ENCODE assay signal across 13 cellular contexts in the genomic region with DNA sequence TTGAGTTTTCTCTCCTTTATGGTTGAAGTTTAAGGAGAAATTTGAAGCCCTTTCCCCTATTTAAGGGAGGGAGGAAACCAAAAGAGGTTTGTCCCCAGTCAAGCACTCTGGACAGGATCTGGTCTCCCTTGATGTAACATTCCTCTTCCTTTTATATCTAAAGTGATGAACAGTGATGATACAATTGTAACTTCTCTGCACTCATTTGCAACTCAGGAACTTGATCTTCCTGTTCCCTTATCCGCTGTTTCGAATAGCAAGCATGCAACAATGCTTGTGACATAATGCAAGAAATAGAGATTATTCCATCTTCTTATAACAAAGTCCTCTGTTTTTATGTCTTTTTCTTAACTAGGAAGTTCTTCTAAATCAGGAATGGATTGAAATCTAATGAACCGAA.
"Had no signal": no experiment of that assay in that cellular context is flagged by ENCODE, and none has a peak within 500 bp of the region (broad histone marks: within the 10 kb centered on the region; RNA-seq: fewer than 3 reads in every experiment).

No MANE protein-coding gene starts in this region.

- DNase-seq: activated effector memory CD4-positive, alpha-beta T cell treated with Interleukin-2 at 50 U/mL for 16 hours; activated T-cell treated with anti-CD3 and anti-CD28 coated beads, Interleukin-2, amount 50 U/mL, for 24 hours; amniotic stem cell; body of pancreas; cortex of kidney; mesenchymal stem cell; stimulated activated CD4-positive, alpha-beta T cell treated with anti-CD3 and anti-CD28 coated beads, Interleukin-4, amount 100 ng/mL, for 4 hours; stomach had no signal

- H3K4me3 ChIP-seq: body of pancreas, hepatocyte, stomach, thoracic aorta had no signal

- H3K9me3 Mint-ChIP-seq: activated naive CD4-positive, alpha-beta T cell treated with anti-CD3 and anti-CD28 coated beads, Interleukin-2, amount 50 U/mL, for 24 hours; activated T-cell treated with anti-CD3 and anti-CD28 coated beads, Interleukin-2, amount 50 U/mL, for 24 hours; central memory CD8-positive, alpha-beta T cell had no signal

- H3K27me3 Mint-ChIP-seq: activated naive CD4-positive, alpha-beta T cell treated with anti-CD3 and anti-CD28 coated beads, Interleukin-2, amount 50 U/mL, for 24 hours; activated T-cell treated with anti-CD3 and anti-CD28 coated beads, Interleukin-2, amount 50 U/mL, for 24 hours; central memory CD8-positive, alpha-beta T cell had no signal

- H3K27ac ChIP-seq: body of pancreas, hepatocyte, thoracic aorta had no signal

- H3K4me1 ChIP-seq: body of pancreas, stomach had no signal

- H3K4me1 Mint-ChIP-seq: central memory CD8-positive, alpha-beta T cell had no signal

- H3K4me3 Mint-ChIP-seq: activated naive CD4-positive, alpha-beta T cell treated with anti-CD3 and anti-CD28 coated beads, Interleukin-2, amount 50 U/mL, for 24 hours; activated T-cell treated with anti-CD3 and anti-CD28 coated beads, Interleukin-2, amount 50 U/mL, for 24 hours; central memory CD8-positive, alpha-beta T cell had no signal

- H3K36me3 ChIP-seq: thoracic aorta had no signal

- H3K4me2 ChIP-seq: hepatocyte had no signal

- H3K79me2 ChIP-seq: hepatocyte had no signal

- H2AFZ ChIP-seq: hepatocyte had no signal

- H3K9me3 ChIP-seq: body of pancreas, stomach, thoracic aorta had no signal

- ATAC-seq: activated CD4-positive, CD25-positive, alpha-beta regulatory T cell treated with anti-CD3 and anti-CD28 coated beads, Interleukin-2, amount 50 U/mL, for 24 hours; body of pancreas had no signal

- H3K27me3 ChIP-seq: body of pancreas, hepatocyte, stomach had no signal

- H3K27ac Mint-ChIP-seq: activated naive CD4-positive, alpha-beta T cell treated with anti-CD3 and anti-CD28 coated beads, Interleukin-2, amount 50 U/mL, for 24 hours; activated T-cell treated with anti-CD3 and anti-CD28 coated beads, Interleukin-2, amount 50 U/mL, for 24 hours had no signal
